ENCODE assay signal across 9 cellular contexts in the genomic region with DNA sequence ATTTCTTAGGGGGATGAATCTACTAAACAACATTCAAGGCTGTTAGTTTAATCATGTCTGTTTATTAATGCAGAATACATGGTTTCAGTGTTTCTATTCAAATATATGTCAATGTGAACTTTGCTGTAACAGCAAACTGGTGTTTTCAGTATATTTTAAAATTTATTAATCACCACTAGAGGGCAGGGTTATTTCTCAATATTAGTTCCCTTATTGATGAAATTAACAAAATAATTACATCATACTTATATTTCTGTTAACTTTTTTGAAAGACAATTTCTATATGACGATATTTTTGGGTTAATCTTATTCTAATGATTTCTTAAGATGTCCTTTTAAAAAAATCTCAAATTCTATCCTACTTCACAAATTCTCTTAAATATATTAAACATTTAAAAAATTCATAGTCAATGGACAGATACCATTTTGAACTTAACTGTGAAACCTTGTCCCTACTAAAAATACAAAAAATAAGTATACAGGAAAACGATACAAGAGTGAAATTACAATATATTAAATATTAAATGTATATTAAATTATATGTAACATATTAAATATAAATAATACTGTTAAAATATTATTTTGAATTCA.
DNase-seq lines count a peak whose midpoint lies in the region; ATAC-seq, FAIRE-seq and TF ChIP-seq lines count a peak whose summit lies in the region.
"Had no signal": no experiment of that assay in that cellular context is flagged by ENCODE, and none has a peak within 500 bp of the region (broad histone marks: within the 10 kb centered on the region; RNA-seq: fewer than 3 reads in every experiment).

No MANE protein-coding gene starts in this region.

- H3K79me2 ChIP-seq in Karpas-422 (ENCODE audit: low read length): no peaks in the 10 kb centered on the region
- no peaks in the 10 kb centered on the region for H3K79me2 ChIP-seq in osteoblast (ENCODE audit: insufficient read depth, low read length)

- H3K27me3 ChIP-seq in Karpas-422 (ENCODE audit: low read length) (no peaks in the 10 kb centered on the region), bronchial epithelial cell (ENCODE audit: control insufficient read depth, insufficient read depth, low read length) (no peaks in the 10 kb centered on the region), osteoblast (ENCODE audit: insufficient read depth, low read length) (no peaks in the 10 kb centered on the region)

- peak; percentile 64 for DNase-seq in Karpas-422
- peak; percentile 30 for DNase-seq in bronchial epithelial cell (ENCODE audit: low read depth)
- peak; percentile 9 for DNase-seq in osteoblast (ENCODE audit: insufficient read length, low spot score, missing footprints)
- DNase-seq in GM13976 (ENCODE audit: low spot score): no peak
- no peak for DNase-seq in cerebellar cortex (ENCODE audit: low spot score)
- DNase-seq: left cardiac atrium; stimulated activated CD4-positive, alpha-beta T cell treated with anti-CD3 and anti-CD28 coated beads, Interleukin-4, amount 100 ng/mL, for 4 hours had no signal

- no peaks in the 10 kb centered on the region for H3K9me3 ChIP-seq in Karpas-422 (ENCODE audit: low read length)
- H3K9me3 ChIP-seq in osteoblast (ENCODE audit: low read depth, low read length): no peaks in the 10 kb centered on the region

- no peak for ATAC-seq in GM18520 (IDR thresholded peaks at IDR 0.05; ENCODE audit: unreplicated experiment)
- ATAC-seq: left cardiac atrium had no signal

- in situ Hi-C loops in GM13976 (cut with MboI; ENCODE audit: low sequenced_read_pairs, unreplicated experiment): no loop called here

- H3K36me3 ChIP-seq in Karpas-422 (ENCODE audit: insufficient read depth, low read length) (no peaks in the 10 kb centered on the region), bronchial epithelial cell (ENCODE audit: control insufficient read depth, insufficient read depth, low read length) (no peaks in the 10 kb centered on the region), osteoblast (ENCODE audit: insufficient read depth, low read length) (no peaks in the 10 kb centered on the region)

- H3K4me1 ChIP-seq in Karpas-422 (ENCODE audit: low read length) (no peaks in the 10 kb centered on the region), osteoblast (ENCODE audit: insufficient read depth, low read length) (no peaks in the 10 kb centered on the region)

- no peak overlapping the region for H2AFZ ChIP-seq in Karpas-422 (ENCODE audit: low read length)
- no peak overlapping the region for H2AFZ ChIP-seq in osteoblast (ENCODE audit: low read length)

- H3K9ac ChIP-seq in Karpas-422 (ENCODE audit: low read length): no peak overlapping the region

- no peak overlapping the region for H3K4me2 ChIP-seq in Karpas-422 (ENCODE audit: low read depth, low read length, poor library complexity, severe bottlenecking)
- no peak overlapping the region for H3K4me2 ChIP-seq in osteoblast (ENCODE audit: insufficient read depth, low read length)

- H4K20me1 ChIP-seq in Karpas-422 (ENCODE audit: insufficient read depth, low read depth, low read length): no peaks in the 10 kb centered on the region
- no peaks in the 10 kb centered on the region for H4K20me1 ChIP-seq in osteoblast (ENCODE audit: insufficient read depth, low read length)

- H3K9me2 ChIP-seq in Karpas-422 (replicated peaks; ENCODE audit: insufficient read depth, low read length): no peaks in the 10 kb centered on the region; the same call in 1 of the 2 replicates

- no peak for FAIRE-seq in bronchial epithelial cell (lab: Jason Lieb, UNC)

- H3K27ac ChIP-seq in Karpas-422 (ENCODE audit: low read length) (no peak overlapping the region), osteoblast (ENCODE audit: low read depth, low read length) (no peak overlapping the region)

- H3K4me3 ChIP-seq in Karpas-422 (ENCODE audit: low read length) (no peak overlapping the region), bronchial epithelial cell (ENCODE audit: low read depth, low read length) (no peak overlapping the region), osteoblast (ENCODE audit: insufficient read depth, low read length) (no peak overlapping the region)

- TF ChIP-seq CTCF in GM12872 (IDR thresholded peaks at IDR 0.05; ENCODE audit: insufficient read depth, low read depth, low read length) (0 out of 3 replicates have a peak, but pooled peaks have one; percentile 12), bronchial epithelial cell (IDR thresholded peaks at IDR 0.05; ENCODE audit: insufficient read depth, low read length, severe bottlenecking) (peak; percentile 1), osteoblast (IDR thresholded peaks at IDR 0.05; ENCODE audit: extremely low read depth, low read depth, low read length) (peak; percentile 23), GM13976 (IDR thresholded peaks at IDR 0.05; ENCODE audit: borderline replicate concordance, control extremely low read depth, extremely low read depth, insufficient read depth, missing control alignments) (no peak)

Comparison
In these comparisons a context has a peak if more than half of its experiments do, and no peak if none do; other contexts are left out.
1. DNase-seq: peak in Karpas-422 (single experiment), bronchial epithelial cell (single experiment) and osteoblast (single experiment); none in GM13976 (single experiment) and cerebellar cortex (single experiment).